8 cellular contexts compared by ENCODE assay signal in genomic region chr18:2571200-2572143, GRCh38. TPM values are rescaled to one million over a fixed set of nuclear protein-coding genes. Genes with fewer than 3 reads are reported as not detected.
DNase-seq lines count a peak whose midpoint lies in the region; TF ChIP-seq lines count a peak whose summit lies in the region.

Gene METTL4 (minus strand): TSS chr18:2571505. CDS start chr18:2567216, 4,289 bp downstream.
Gene NDC80 (plus strand): TSS chr18:2571557. CDS start chr18:2572986, 1,429 bp downstream.

- H3K36me3 Mint-ChIP-seq in H9 (ENCODE audit: insufficient read depth in 1 of 3, low read depth in 3 of 3), result peaks cover 12 to 31% (median 28%) of the 10 kb centered on the region in 3 experiments; a peak in 6 of 7 replicates
- H3K36me3 Mint-ChIP-seq in activated naive CD4-positive, alpha-beta T cell treated with anti-CD3 and anti-CD28 coated beads for 36 hours (ENCODE audit: low read depth), result peaks cover 50% of the 10 kb centered on the region

- intact Hi-C loops in activated naive CD4-positive, alpha-beta T cell treated with anti-CD3 and anti-CD28 coated beads for 36 hours (cut with micrococcal nuclease), result loop anchor here (1.0 to 10.0 kb wide), 15 partner anchors 18 to 1757 kb away; partner anchors contain the start of genes EMILIN2, LPIN2, MYL12A and SMCHD1

- H3K4ac ChIP-seq in H9 (ENCODE audit: low read depth, low read length), result peak within 1 kb of the TSS; percentile 40; the same call in 1 of the 2 replicates

- H2BK120ac ChIP-seq in H9 (ENCODE audit: low read depth, low read length, poor library complexity, severe bottlenecking), result peak within 1 kb of the TSS; percentile 85

- peak within 1 kb of the TSS; percentile 100 for H3K14ac ChIP-seq in H9 (ENCODE audit: insufficient read depth, low read length)

- H2AFZ ChIP-seq in H9 (ENCODE audit: low read length), result peak within 1 kb of the TSS; percentile 97

- peak within 1 kb of the TSS; percentile 93 for H3K9ac ChIP-seq in H9 (ENCODE audit: extremely low read depth, insufficient read length, low read length)

- H3K79me2 ChIP-seq in H9 (ENCODE audit: insufficient read depth, low read length), result peaks cover 20% of the 10 kb centered on the region; the same call in 1 of the 2 replicates

- DNase-seq in GF-D8 (lab: John Stamatoyannopoulos, UW) (peak; percentile 80), H9 (peak; percentile 92), M059J (ENCODE audit: low read depth) (peak; percentile 86), SK-N-DZ (ENCODE audit: low spot score) (peak; percentile 94), germinal center (ENCODE audit: low spot score) (peak; percentile 84), non-pigmented ciliary epithelial cell (ENCODE audit: low read depth) (peak; percentile 34), superior temporal gyrus (ENCODE audit: extremely low spot score) (peak; percentile 93)
- peak; percentile 90 for DNase-seq in activated naive CD4-positive, alpha-beta T cell treated with anti-CD3 and anti-CD28 coated beads for 36 hours

- WGBS in H9 (ENCODE audit: extremely low coverage, insufficient read length, low lambda C conversion rate), result no CpG with 5 or more reads among the region's 53 CpGs

- no peak for TF ChIP-seq CTCF in H9 (conservative IDR thresholded peaks at IDR 0.05)

- peak within 1 kb of the TSS; percentile 97 for H2BK5ac ChIP-seq in H9 (ENCODE audit: insufficient read length, low read length)

- no peak within 1 kb of the TSS for H2AK5ac ChIP-seq in H9 (ENCODE audit: insufficient read length, low read length)

- peak within 1 kb of the TSS; percentile 100 for H3K18ac ChIP-seq in H9 (ENCODE audit: insufficient read length, low read depth, low read length)

- H3K9me3 Mint-ChIP-seq in H9, result no peaks in the 10 kb centered on the region; a peak in 1 of 5 replicates
- no peaks in the 10 kb centered on the region for H3K9me3 Mint-ChIP-seq in activated naive CD4-positive, alpha-beta T cell treated with anti-CD3 and anti-CD28 coated beads for 36 hours

- CTCF ChIA-PET in activated naive CD4-positive, alpha-beta T cell treated with anti-CD3 and anti-CD28 coated beads for 36 hours (lab: Charles Lee), result interaction anchor here (0.6 to 1.6 kb wide), 3 partner anchors 17 to 613 kb away, joined by 3 to 6 read pairs (median 4); no protein-coding TSS in a partner anchor

- no peaks in the 10 kb centered on the region for H3K27me3 Mint-ChIP-seq in H9 (ENCODE audit: low read depth)
- no peaks in the 10 kb centered on the region for H3K27me3 Mint-ChIP-seq in activated naive CD4-positive, alpha-beta T cell treated with anti-CD3 and anti-CD28 coated beads for 36 hours (ENCODE audit: low read depth)

- H2BK12ac ChIP-seq in H9 (ENCODE audit: insufficient read length, low read depth, low read length), result no peak within 1 kb of the TSS

- peak within 1 kb of the TSS; percentile 91 for H3K27ac ChIP-seq in H9 (ENCODE audit: insufficient read length, low read depth, low read length)

- H3K9me3 ChIP-seq in H9 (ENCODE audit: control insufficient read depth, low read depth, low read length), result no peaks in the 10 kb centered on the region

- peaks cover 27 to 29% of the 10 kb centered on the region in 2 experiments for H3K4me1 Mint-ChIP-seq in H9
- peaks cover 49% of the 10 kb centered on the region for H3K4me1 Mint-ChIP-seq in activated naive CD4-positive, alpha-beta T cell treated with anti-CD3 and anti-CD28 coated beads for 36 hours (ENCODE audit: low read depth)

- peak within 1 kb of the TSS; percentile 96 to 99 for H3K4me3 Mint-ChIP-seq in H9
- H3K4me3 Mint-ChIP-seq in activated naive CD4-positive, alpha-beta T cell treated with anti-CD3 and anti-CD28 coated beads for 36 hours, result peak within 1 kb of the TSS; percentile 97

- H4K8ac ChIP-seq in H9 (replicated peaks; ENCODE audit: insufficient read length, low read depth, low read length), result peak within 1 kb of the TSS; percentile 93

- peak within 1 kb of the TSS; percentile 99 for H3K27ac Mint-ChIP-seq in H9
- peak within 1 kb of the TSS; percentile 98 for H3K27ac Mint-ChIP-seq in activated naive CD4-positive, alpha-beta T cell treated with anti-CD3 and anti-CD28 coated beads for 36 hours

- no peak within 1 kb of the TSS for H3K23ac ChIP-seq in H9 (ENCODE audit: insufficient read length, low read depth, low read length)

- H2BK15ac ChIP-seq in H9 (ENCODE audit: low read depth, low read length), result 0 out of 2 replicates have a peak within 1 kb of the TSS, but pooled peaks have one; percentile 98

- peak within 1 kb of the TSS; percentile 29 for H3K56ac ChIP-seq in H9 (ENCODE audit: insufficient read length, low read depth, low read length)

- H3K4me1 ChIP-seq in H9 (ENCODE audit: insufficient read depth, low read length), result peaks cover 5% of the 10 kb centered on the region; the same call in 1 of the 2 replicates

- peaks cover 3% of the 10 kb centered on the region for H3K79me1 ChIP-seq in H9 (ENCODE audit: insufficient read depth, low read depth, low read length, poor library complexity, severe bottlenecking)

- H3K27me3 ChIP-seq in H9 (ENCODE audit: insufficient read depth, low read length), result no peaks in the 10 kb centered on the region

- peak within 1 kb of the TSS; percentile 15 for H4K91ac ChIP-seq in H9 (ENCODE audit: insufficient read length, low read depth, low read length)

- peak within 1 kb of the TSS; percentile 98 for H4K5ac ChIP-seq in H9 (ENCODE audit: insufficient read length, low read depth, low read length)

- no peak within 1 kb of the TSS for H2BK20ac ChIP-seq in H9 (ENCODE audit: low read depth, low read length, poor library complexity, severe bottlenecking)

- H3K23me2 ChIP-seq in H9 (ENCODE audit: insufficient read length, low read depth, low read length, poor library complexity, severe bottlenecking), result peaks cover 14% of the 10 kb centered on the region

- H3K4me2 ChIP-seq in H9 (ENCODE audit: insufficient read depth, insufficient read length, low read length), result peak within 1 kb of the TSS; percentile 94

- H3T11ph ChIP-seq in H9 (ENCODE audit: low read length), result peak within 1 kb of the TSS; percentile 93

- no peaks in the 10 kb centered on the region for H4K20me1 ChIP-seq in H9 (ENCODE audit: control insufficient read depth, insufficient read depth, insufficient read length)

RNA-seq across cellular contexts. Expression of gene METTL4, which starts in this region (rescaled TPM):
- 12.4 and 14.2 TPM in 2 replicates for total RNA-seq in H9 (2021)
- 7.9 and 11.7 TPM in 2 replicates for total RNA-seq in M059J (2014; rRNA removed; shearing (Covaris generic))
- 18.1 and 18.4 TPM in 2 replicates for polyA plus RNA-seq in SK-N-DZ (2014; cell fraction: cytosol; rRNA removed)
- polyA plus RNA-seq in SK-N-DZ (2014; cell fraction: nucleus; rRNA removed), result 11.2 and 21.1 TPM in 2 replicates
- 10 to 100 TPM; 19.4 to 20.6 TPM for total RNA-seq in activated naive CD4-positive, alpha-beta T cell treated with anti-CD3 and anti-CD28 coated beads for 36 hours

RNA-seq across cellular contexts. Expression of gene NDC80, which starts in this region (rescaled TPM):
- 38.5 and 39.5 TPM in 2 replicates for total RNA-seq in H9 (2021)
- 52.0 and 65.8 TPM in 2 replicates for total RNA-seq in M059J (2014; rRNA removed; shearing (Covaris generic))
- polyA plus RNA-seq in SK-N-DZ (2014; cell fraction: cytosol; rRNA removed), result 68.9 and 70.1 TPM in 2 replicates
- 56.3 and 57.1 TPM in 2 replicates for polyA plus RNA-seq in SK-N-DZ (2014; cell fraction: nucleus; rRNA removed)
- total RNA-seq in activated naive CD4-positive, alpha-beta T cell treated with anti-CD3 and anti-CD28 coated beads for 36 hours, result 100 to 1,000 TPM in 1 of 2 experiments, 10 to 100 TPM in 1; 96.8 to 108 TPM

Comparison
In these comparisons a context has a peak if more than half of its experiments do, and no peak if none do; other contexts are left out.
1. Peak in every context shown above with its lines: DNase-seq and H3K27ac ChIP-seq.
2. DNase-seq: peak in every context shown above with its lines; median percentile 94 in SK-N-DZ; 93 in superior temporal gyrus; 92 in H9; 90 in activated naive CD4-positive, alpha-beta T cell treated with anti-CD3 and anti-CD28 coated beads for 36 hours; 86 in M059J; 84 in germinal center; 80 in GF-D8; 34 in non-pigmented ciliary epithelial cell.